8 cellular contexts compared by ENCODE assay signal in the genomic region with DNA sequence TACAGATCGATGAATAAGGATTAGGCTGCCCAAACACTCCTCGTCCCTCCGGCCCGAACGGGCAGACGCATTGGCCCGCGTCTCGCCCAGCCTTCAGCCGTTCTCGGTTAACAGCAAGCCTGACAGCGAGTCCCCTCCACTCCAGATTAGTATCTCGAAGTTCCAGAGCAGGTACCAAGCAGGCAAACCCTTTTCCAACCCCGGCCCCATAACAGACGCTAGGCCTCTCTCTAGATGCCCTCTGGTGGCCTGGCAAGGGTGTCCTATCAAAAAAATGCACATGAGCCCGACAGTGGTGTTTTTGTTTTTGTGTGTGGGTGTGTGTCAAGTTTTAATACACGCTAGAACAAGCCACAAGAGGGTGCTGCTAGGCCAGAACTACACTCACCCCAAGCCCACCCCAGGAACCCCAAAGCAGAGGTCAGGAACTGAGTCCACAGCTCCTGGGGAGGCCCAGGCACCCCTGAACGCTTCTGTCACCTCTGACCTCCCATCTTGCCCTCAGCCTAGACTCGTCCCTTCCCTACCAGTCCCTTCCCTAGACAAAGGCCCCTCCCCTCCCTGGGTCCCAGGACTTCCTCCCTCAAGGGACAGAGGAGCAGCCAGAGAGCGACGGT. TPM values are rescaled to one million over a fixed set of nuclear protein-coding genes. Genes with fewer than 3 reads are reported as not detected.
A peak's percentile ranks its signal among the peaks of the same experiment; 100 is the strongest.
DNase-seq lines count a peak whose midpoint lies in the region; ATAC-seq and TF ChIP-seq lines count a peak whose summit lies in the region.

No MANE protein-coding gene starts in this region.

- H3K36me3 ChIP-seq in esophagus squamous epithelium: peaks cover 8 to 79% (median 15%) of the 10 kb centered on the region in 3 donors

- peak; percentile 59 to 86 (median 78) for TF ChIP-seq CTCF in esophagus squamous epithelium (IDR thresholded peaks at IDR 0.05)

- H3K4me3 Mint-ChIP-seq in activated T-cell treated with anti-CD3 and anti-CD28 coated beads, Interleukin-2, amount 50 U/mL, for 4 hours: peak overlapping the region; percentile 96
- peak overlapping the region; percentile 95 to 99 (median 98) for H3K4me3 Mint-ChIP-seq in naive B cell
- peak overlapping the region; percentile 94 to 99 for H3K4me3 Mint-ChIP-seq in stimulated activated naive CD8-positive, alpha-beta T cell treated with anti-CD3 and anti-CD28 coated beads, Interleukin-15, amount 100 ng/mL, for 72 hours

- H3K27ac Mint-ChIP-seq in naive B cell: peak overlapping the region; percentile 97 to 100 (median 98)
- peak overlapping the region; percentile 99 to 100 for H3K27ac Mint-ChIP-seq in stimulated activated naive CD8-positive, alpha-beta T cell treated with anti-CD3 and anti-CD28 coated beads, Interleukin-15, amount 100 ng/mL, for 72 hours

- H3K9me3 ChIP-seq in esophagus squamous epithelium: no peaks in the 10 kb centered on the region

- WGBS in esophagus squamous epithelium, 2 donors: no CpG with 5 or more reads among the region's 21 CpGs

- peak overlapping the region; percentile 94 to 100 (median 99) for H3K27ac ChIP-seq in esophagus squamous epithelium

- H3K4me1 Mint-ChIP-seq in activated T-cell treated with anti-CD3 and anti-CD28 coated beads, Interleukin-2, amount 50 U/mL, for 4 hours (ENCODE audit: low read depth): peaks cover 32% of the 10 kb centered on the region
- H3K4me1 Mint-ChIP-seq in naive B cell: peaks cover 31 to 48% (median 38%) of the 10 kb centered on the region in 3 donors
- H3K4me1 Mint-ChIP-seq in stimulated activated naive CD8-positive, alpha-beta T cell treated with anti-CD3 and anti-CD28 coated beads, Interleukin-15, amount 100 ng/mL, for 72 hours: peaks cover 53% of the 10 kb centered on the region

- H3K4me3 ChIP-seq in esophagus squamous epithelium: peak overlapping the region; percentile 83 to 95 (median 88)

- no peaks in the 10 kb centered on the region for H3K27me3 Mint-ChIP-seq in activated T-cell treated with anti-CD3 and anti-CD28 coated beads, Interleukin-2, amount 50 U/mL, for 4 hours (ENCODE audit: low read depth)
- H3K27me3 Mint-ChIP-seq in naive B cell: peaks cover 0 to 4% (median 3%) of the 10 kb centered on the region in 3 donors
- no peaks in the 10 kb centered on the region for H3K27me3 Mint-ChIP-seq in stimulated activated naive CD8-positive, alpha-beta T cell treated with anti-CD3 and anti-CD28 coated beads, Interleukin-15, amount 100 ng/mL, for 72 hours

- H3K36me3 Mint-ChIP-seq in activated T-cell treated with anti-CD3 and anti-CD28 coated beads, Interleukin-2, amount 50 U/mL, for 4 hours (ENCODE audit: insufficient read depth): peaks cover 6% of the 10 kb centered on the region
- no peaks in the 10 kb centered on the region for H3K36me3 Mint-ChIP-seq in naive B cell

- intact Hi-C loops in esophagus squamous epithelium (cut with DNase I): loop anchor here (5.0 to 10.0 kb wide), 2 partner anchors 80 to 177 kb away; partner anchors contain the start of genes MYBPC3 and NR1H3

- H3K27me3 ChIP-seq in esophagus squamous epithelium: no peaks in the 10 kb centered on the region

- DNase-seq in COLO829 (ENCODE audit: low spot score) (peak; percentile 94), NOMO-1 (lab: John Stamatoyannopoulos, UW; ENCODE audit: unreplicated experiment in 2 of 2) (peak; percentile 74 to 87), esophagus squamous epithelium (lab: John Stamatoyannopoulos, UW) (no peak), naive B cell (peak; percentile 84)
- DNase-seq in activated T-cell treated with anti-CD3 and anti-CD28 coated beads, Interleukin-2, amount 50 U/mL, for 4 hours: peak; percentile 58
- DNase-seq in stimulated activated naive CD8-positive, alpha-beta T cell treated with anti-CD3 and anti-CD28 coated beads, Interleukin-15, amount 100 ng/mL, for 72 hours: peak; percentile 75 to 87

- TF ChIP-seq POLR2A in esophagus squamous epithelium (IDR thresholded peaks at IDR 0.05): no peak

- no peaks in the 10 kb centered on the region for H3K9me3 Mint-ChIP-seq in activated T-cell treated with anti-CD3 and anti-CD28 coated beads, Interleukin-2, amount 50 U/mL, for 4 hours
- H3K9me3 Mint-ChIP-seq in naive B cell: peaks cover 0 to 1% (median 0%) of the 10 kb centered on the region in 7 donors
- H3K9me3 Mint-ChIP-seq in stimulated activated naive CD8-positive, alpha-beta T cell treated with anti-CD3 and anti-CD28 coated beads, Interleukin-15, amount 100 ng/mL, for 72 hours: no peaks in the 10 kb centered on the region

- peaks cover 30 to 56% (median 33%) of the 10 kb centered on the region in 3 donors for H3K4me1 ChIP-seq in esophagus squamous epithelium

- ATAC-seq in GM19397 (IDR thresholded peaks at IDR 0.05; ENCODE audit: unreplicated experiment): peak; percentile 37
- peak; percentile 42 for ATAC-seq in HG03571 (IDR thresholded peaks at IDR 0.05; ENCODE audit: unreplicated experiment)
- peak; percentile 61 to 64 for ATAC-seq in activated T-cell treated with anti-CD3 and anti-CD28 coated beads, Interleukin-2, amount 50 U/mL, for 4 hours
- ATAC-seq in naive B cell (ENCODE audit: low read depth in 2 of 2): peak; percentile 69 to 71
- peak; percentile 82 for ATAC-seq in stimulated activated naive CD8-positive, alpha-beta T cell treated with anti-CD3 and anti-CD28 coated beads, Interleukin-15, amount 100 ng/mL, for 72 hours

RNA-seq across cellular contexts. Expression of gene ARFGAP2, which starts 0.7 kb away (rescaled TPM):
- total RNA-seq in activated T-cell treated with anti-CD3 and anti-CD28 coated beads, Interleukin-2, amount 50 U/mL, for 4 hours: 100 to 1,000 TPM in 2 of 3 donors, 10 to 100 TPM in 1; 98.5 to 110 (median 104) TPM
- total RNA-seq in esophagus squamous epithelium: 100 to 1,000 TPM in 3 of 4 donors, 10 to 100 TPM in 1; 95.3 to 171 (median 119) TPM
- 100 to 1,000 TPM in 3 of 6 donors, 10 to 100 TPM in 3; 87.2 to 127 (median 100) TPM for polyA plus RNA-seq in naive B cell (ENCODE audit: low read depth in 6 of 6)

RNA-seq across cellular contexts. Expression of gene PACSIN3, which starts 8.9 kb away (rescaled TPM):
- 10 to 100 TPM in 1 of 3 donors, 1 to 10 TPM in 2; 5.3 to 15.2 (median 5.8) TPM for total RNA-seq in activated T-cell treated with anti-CD3 and anti-CD28 coated beads, Interleukin-2, amount 50 U/mL, for 4 hours
- 10 to 100 TPM; 55.9 to 95.7 (median 65.0) TPM for total RNA-seq in esophagus squamous epithelium
- under 1 TPM in 2 of 6 donors, not detected in 4; 0.41 to 0.49 TPM for polyA plus RNA-seq in naive B cell (ENCODE audit: low read depth in 6 of 6)

RNA-seq across cellular contexts. Expression of gene DDB2, which starts 37.4 kb away (rescaled TPM):
- 10 to 100 TPM; 76.4 to 95.0 (median 90.2) TPM for total RNA-seq in activated T-cell treated with anti-CD3 and anti-CD28 coated beads, Interleukin-2, amount 50 U/mL, for 4 hours
- total RNA-seq in esophagus squamous epithelium: 10 to 100 TPM; 25.7 to 65.8 (median 43.5) TPM
- polyA plus RNA-seq in naive B cell (ENCODE audit: low read depth in 6 of 6): 10 to 100 TPM in 5 of 6 donors, 1 to 10 TPM in 1; 6.5 to 25.3 (median 22.9) TPM
